Comparison of ENCODE assay signal across 10 cellular contexts in the genomic region with DNA sequence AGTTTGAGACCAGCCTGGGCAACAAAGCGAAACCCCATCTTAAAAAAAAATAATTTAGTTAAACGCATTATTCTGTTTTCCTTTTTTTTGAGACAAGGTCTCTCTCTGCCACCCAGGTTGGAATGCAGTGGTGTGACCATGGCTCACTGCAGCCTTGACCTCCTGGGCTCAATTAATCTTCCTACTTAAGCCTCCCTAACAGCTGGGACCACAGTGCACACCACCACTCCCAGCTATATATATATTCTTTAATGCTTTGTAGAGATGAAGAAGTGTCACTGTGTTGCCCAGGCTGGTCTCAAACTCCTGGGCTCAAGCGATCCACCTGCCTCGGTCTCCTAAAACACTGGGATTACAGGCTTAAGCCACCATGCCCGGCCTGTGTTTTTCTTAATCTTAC. TPM values are rescaled to one million over a fixed set of nuclear protein-coding genes. Genes with fewer than 3 reads are reported as not detected.
"Had no signal": no experiment of that assay in that cellular context is flagged by ENCODE, and none has a peak within 500 bp of the region (broad histone marks: within the 10 kb centered on the region; RNA-seq: fewer than 3 reads in every experiment).

No MANE protein-coding gene starts in this region.

- H3K27ac ChIP-seq: GM23248 had no signal

- DNase-seq: GM23248, GOT3, H7, HFFc6 had no signal

- H3K4me3 Mint-ChIP-seq: HFFc6, IgD-negative memory B cell had no signal

- H2AFZ ChIP-seq: GM23248 had no signal

- H3K9me3 ChIP-seq: HAP-1 had no signal

- ATAC-seq: HCT116, HepG2 had no signal

- H3K9me3 Mint-ChIP-seq: HFFc6, IgD-negative memory B cell had no signal

- H3K9ac ChIP-seq: GM23248 had no signal

- H3K27ac Mint-ChIP-seq: HFFc6, IgD-negative memory B cell had no signal

- H3K36me3 ChIP-seq: HAP-1 had no signal

- H3K4me3 ChIP-seq: GM23248, HAP-1 had no signal

RNA-seq across cellular contexts. Expression of a gene that starts 7.7 kb away (rescaled TPM):
- total RNA-seq: H4, H7, HepG2, HT-29 had no signal
- polyA plus RNA-seq: HepG2, IgD-negative memory B cell had no signal

RNA-seq across cellular contexts. Expression of a gene that starts 30.5 kb away (rescaled TPM):
- total RNA-seq: GM23248, H4, HepG2, HFFc6, HT-29 had no signal
- polyA plus RNA-seq: GM23248, HepG2, IgD-negative memory B cell had no signal
